1 cellular context compared by ENCODE assay signal in genomic region chr9:78232471-78232870, GRCh38.
TF ChIP-seq lines count a peak whose summit lies in the region.

No MANE protein-coding gene starts in this region.

TF ChIP-seq in GM12878, 131 proteins besides CTCF, POLR2A, EP300 and RAD21:
- TF ChIP-seq, protein P1, sequence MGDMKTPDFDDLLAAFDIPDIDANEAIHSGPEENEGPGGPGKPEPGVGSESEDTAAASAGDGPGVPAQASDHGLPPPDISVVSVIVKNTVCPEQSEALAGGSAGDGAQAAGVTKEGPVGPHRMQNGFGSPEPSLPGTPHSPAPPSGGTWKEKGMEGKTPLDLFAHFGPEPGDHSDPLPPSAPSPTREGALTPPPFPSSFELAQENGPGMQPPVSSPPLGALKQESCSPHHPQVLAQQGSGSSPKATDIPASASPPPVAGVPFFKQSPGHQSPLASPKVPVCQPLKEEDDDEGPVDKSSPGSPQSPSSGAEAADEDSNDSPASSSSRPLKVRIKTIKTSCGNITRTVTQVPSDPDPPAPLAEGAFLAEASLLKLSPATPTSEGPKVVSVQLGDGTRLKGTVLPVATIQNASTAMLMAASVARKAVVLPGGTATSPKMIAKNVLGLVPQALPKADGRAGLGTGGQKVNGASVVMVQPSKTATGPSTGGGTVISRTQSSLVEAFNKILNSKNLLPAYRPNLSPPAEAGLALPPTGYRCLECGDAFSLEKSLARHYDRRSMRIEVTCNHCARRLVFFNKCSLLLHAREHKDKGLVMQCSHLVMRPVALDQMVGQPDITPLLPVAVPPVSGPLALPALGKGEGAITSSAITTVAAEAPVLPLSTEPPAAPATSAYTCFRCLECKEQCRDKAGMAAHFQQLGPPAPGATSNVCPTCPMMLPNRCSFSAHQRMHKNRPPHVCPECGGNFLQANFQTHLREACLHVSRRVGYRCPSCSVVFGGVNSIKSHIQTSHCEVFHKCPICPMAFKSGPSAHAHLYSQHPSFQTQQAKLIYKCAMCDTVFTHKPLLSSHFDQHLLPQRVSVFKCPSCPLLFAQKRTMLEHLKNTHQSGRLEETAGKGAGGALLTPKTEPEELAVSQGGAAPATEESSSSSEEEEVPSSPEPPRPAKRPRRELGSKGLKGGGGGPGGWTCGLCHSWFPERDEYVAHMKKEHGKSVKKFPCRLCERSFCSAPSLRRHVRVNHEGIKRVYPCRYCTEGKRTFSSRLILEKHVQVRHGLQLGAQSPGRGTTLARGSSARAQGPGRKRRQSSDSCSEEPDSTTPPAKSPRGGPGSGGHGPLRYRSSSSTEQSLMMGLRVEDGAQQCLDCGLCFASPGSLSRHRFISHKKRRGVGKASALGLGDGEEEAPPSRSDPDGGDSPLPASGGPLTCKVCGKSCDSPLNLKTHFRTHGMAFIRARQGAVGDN (IDR thresholded peaks at IDR 0.05), result peak; percentile 77
- peak; percentile 39 for TF ChIP-seq RELA (IDR thresholded peaks at IDR 0.05; ENCODE audit: borderline replicate concordance, partially characterized antibody)
- peak; percentile 18; the same call in 1 of the 2 replicates for TF ChIP-seq MTA2 (IDR thresholded peaks at IDR 0.05; ENCODE audit: low read depth)
- TF ChIP-seq YY1 (IDR thresholded peaks at IDR 0.05; ENCODE audit: low read depth, low read length), result 0 out of 2 replicates have a peak, but pooled peaks have one; percentile 19
- TF ChIP-seq, protein P2, sequence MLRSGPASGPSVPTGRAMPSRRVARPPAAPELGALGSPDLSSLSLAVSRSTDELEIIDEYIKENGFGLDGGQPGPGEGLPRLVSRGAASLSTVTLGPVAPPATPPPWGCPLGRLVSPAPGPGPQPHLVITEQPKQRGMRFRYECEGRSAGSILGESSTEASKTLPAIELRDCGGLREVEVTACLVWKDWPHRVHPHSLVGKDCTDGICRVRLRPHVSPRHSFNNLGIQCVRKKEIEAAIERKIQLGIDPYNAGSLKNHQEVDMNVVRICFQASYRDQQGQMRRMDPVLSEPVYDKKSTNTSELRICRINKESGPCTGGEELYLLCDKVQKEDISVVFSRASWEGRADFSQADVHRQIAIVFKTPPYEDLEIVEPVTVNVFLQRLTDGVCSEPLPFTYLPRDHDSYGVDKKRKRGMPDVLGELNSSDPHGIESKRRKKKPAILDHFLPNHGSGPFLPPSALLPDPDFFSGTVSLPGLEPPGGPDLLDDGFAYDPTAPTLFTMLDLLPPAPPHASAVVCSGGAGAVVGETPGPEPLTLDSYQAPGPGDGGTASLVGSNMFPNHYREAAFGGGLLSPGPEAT (IDR thresholded peaks at IDR 0.05; ENCODE audit: low read depth), result peak; percentile 54
- peak; percentile 43 for TF ChIP-seq MEF2B (IDR thresholded peaks at IDR 0.05; ENCODE audit: partially characterized antibody, poor library complexity, severe bottlenecking)
- peak; percentile 34 to 83; a peak in 3 of 4 replicates for TF ChIP-seq BHLHE40 (IDR thresholded peaks at IDR 0.05; ENCODE audit: borderline replicate concordance in 1 of 2, low read depth in 2 of 2, low read length in 1 of 2)
